Comparison of ENCODE assay signal across 8 cellular contexts in the genomic region with DNA sequence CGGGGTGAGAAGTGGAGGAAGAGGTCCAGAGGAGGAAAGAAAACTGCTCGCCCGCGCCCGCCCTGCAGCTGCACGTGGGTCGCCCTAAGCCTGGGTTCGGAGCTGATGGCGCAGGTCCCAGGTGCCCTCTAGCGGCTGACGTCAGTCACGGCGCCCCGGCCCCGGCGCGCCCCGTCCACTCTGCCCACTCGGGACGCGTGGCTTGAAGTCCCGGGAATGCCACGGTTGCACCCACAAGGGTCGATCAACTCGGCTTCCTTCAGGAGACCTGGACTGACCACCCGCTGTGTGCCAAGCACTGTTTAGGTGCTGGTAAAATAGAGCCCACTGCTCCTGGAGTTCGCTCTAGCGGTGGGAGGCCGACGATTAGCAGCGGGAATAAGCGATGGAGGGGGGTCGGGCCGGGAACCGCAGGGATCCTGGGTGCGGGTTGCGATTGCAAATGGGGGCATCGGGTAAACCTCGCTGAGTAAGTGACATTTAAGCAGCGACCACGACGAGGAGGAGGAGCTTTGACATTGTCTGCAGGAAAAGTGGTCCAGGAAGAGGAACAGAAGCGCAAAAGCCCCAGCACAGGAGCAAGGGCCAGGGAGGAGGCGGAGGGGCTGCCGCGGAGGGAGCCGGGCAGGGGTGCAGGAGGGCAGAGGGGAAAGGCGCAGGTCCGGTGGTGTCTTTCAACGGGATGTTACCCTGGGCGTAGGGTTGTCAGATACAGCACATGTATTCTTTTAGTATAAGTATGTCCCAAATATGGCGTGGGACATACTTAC. TPM values are rescaled to one million over a fixed set of nuclear protein-coding genes. Genes with fewer than 3 reads are reported as not detected.
DNase-seq lines count a peak whose midpoint lies in the region; ATAC-seq and TF ChIP-seq lines count a peak whose summit lies in the region.

No MANE protein-coding gene starts in this region.

- peak overlapping the region; percentile 88 for H3K4me2 ChIP-seq in Karpas-422 (ENCODE audit: low read depth, low read length, poor library complexity, severe bottlenecking)

- ATAC-seq in GM21576 (IDR thresholded peaks at IDR 0.05; ENCODE audit: unreplicated experiment) (peak; percentile 41), RWPE2 (ENCODE audit: low read depth) (peak; percentile 55)

- peak overlapping the region; percentile 63 for H3K9ac ChIP-seq in Karpas-422 (ENCODE audit: low read length)

- H3K27ac ChIP-seq in Karpas-422 (ENCODE audit: low read length) (no peak overlapping the region), RWPE2 (ENCODE audit: poor library complexity, severe bottlenecking) (no peak overlapping the region)

- no peaks in the 10 kb centered on the region for H3K9me3 ChIP-seq in Karpas-422 (ENCODE audit: low read length)
- no peaks in the 10 kb centered on the region for H3K9me3 ChIP-seq in RWPE2 (ENCODE audit: severe bottlenecking)

- H3K9me2 ChIP-seq in Karpas-422 (replicated peaks; ENCODE audit: insufficient read depth, low read length) = no peaks in the 10 kb centered on the region

- no peaks in the 10 kb centered on the region for H3K36me3 ChIP-seq in Karpas-422 (ENCODE audit: insufficient read depth, low read length)
- no peaks in the 10 kb centered on the region for H3K36me3 ChIP-seq in RWPE2 (ENCODE audit: low read depth)

- no peaks in the 10 kb centered on the region for H4K20me1 ChIP-seq in Karpas-422 (ENCODE audit: insufficient read depth, low read depth, low read length)

- DNase-seq in DMS53 treated with DMSO at 0.1 percent for 48 hours (lab: John Stamatoyannopoulos, UW; ENCODE audit: unreplicated experiment) = peak; percentile 32
- DNase-seq in Karpas-422 = peak; percentile 94
- DNase-seq in RWPE2 (ENCODE audit: low spot score) = peak; percentile 86
- DNase-seq in activated naive CD4-positive, alpha-beta T cell (lab: John Stamatoyannopoulos, UW) = peak; percentile 57 to 73 (median 66)
- peak; percentile 88 for DNase-seq in globus pallidus (ENCODE audit: low spot score)
- peak; percentile 79 for DNase-seq in occipital lobe (lab: John Stamatoyannopoulos, UW)
- peak; percentile 91 for DNase-seq in superior temporal gyrus (ENCODE audit: extremely low spot score)

- peaks cover 6% of the 10 kb centered on the region for H3K79me2 ChIP-seq in Karpas-422 (ENCODE audit: low read length)

- no peaks in the 10 kb centered on the region for H3K27me3 ChIP-seq in Karpas-422 (ENCODE audit: low read length)
- no peaks in the 10 kb centered on the region for H3K27me3 ChIP-seq in RWPE2 (ENCODE audit: insufficient read depth, poor library complexity, severe bottlenecking)

- H3K4me3 ChIP-seq in Karpas-422 (ENCODE audit: low read length) (peak overlapping the region; percentile 71), RWPE2 (ENCODE audit: severe bottlenecking) (peak overlapping the region; percentile 27)

- peak overlapping the region; percentile 88 for H2AFZ ChIP-seq in Karpas-422 (ENCODE audit: low read length)

- TF ChIP-seq CTCF in RWPE2 (IDR thresholded peaks at IDR 0.05; ENCODE audit: poor library complexity, severe bottlenecking) = peak; percentile 100

- H3K4me1 ChIP-seq in Karpas-422 (ENCODE audit: low read length) = peaks cover 47% of the 10 kb centered on the region
- H3K4me1 ChIP-seq in RWPE2 (ENCODE audit: insufficient read depth, poor library complexity, severe bottlenecking) = peaks cover 17% of the 10 kb centered on the region

RNA-seq across cellular contexts. Expression of a gene that starts 5.1 kb away (rescaled TPM):
- 14.3 and 36.6 TPM in 2 replicates for total RNA-seq in Karpas-422 (2014; rRNA removed; shearing (Covaris generic); ENCODE audit: low replicate concordance)
- total RNA-seq in occipital lobe = 12.6 TPM

RNA-seq across cellular contexts. Expression of a gene that starts 9.5 kb away (rescaled TPM):
- 4.4 and 12.3 TPM in 2 replicates for total RNA-seq in Karpas-422 (2014; rRNA removed; shearing (Covaris generic); ENCODE audit: low replicate concordance)
- 28.1 TPM for total RNA-seq in occipital lobe

RNA-seq across cellular contexts. Expression of a gene that starts 48.3 kb away (rescaled TPM):
- 37.9 and 44.4 TPM in 2 replicates for total RNA-seq in Karpas-422 (2014; rRNA removed; shearing (Covaris generic); ENCODE audit: low replicate concordance)
- 23.1 TPM for total RNA-seq in occipital lobe

RNA-seq across cellular contexts. Expression of a gene that starts 48.3 kb away (rescaled TPM):
- 10.3 and 11.8 TPM in 2 replicates for total RNA-seq in Karpas-422 (2014; rRNA removed; shearing (Covaris generic); ENCODE audit: low replicate concordance)
- 15.9 TPM for total RNA-seq in occipital lobe

Comparison
In these comparisons a context has a peak if more than half of its experiments do, and no peak if none do; other contexts are left out.
1. DNase-seq: peak in every context shown above with its lines; median percentile 94 in Karpas-422; 91 in superior temporal gyrus; 88 in globus pallidus; 86 in RWPE2; 79 in occipital lobe; 66 in activated naive CD4-positive, alpha-beta T cell; 32 in DMS53 treated with DMSO at 0.1 percent for 48 hours.